17 cellular contexts compared by ENCODE assay signal in the genomic region with DNA sequence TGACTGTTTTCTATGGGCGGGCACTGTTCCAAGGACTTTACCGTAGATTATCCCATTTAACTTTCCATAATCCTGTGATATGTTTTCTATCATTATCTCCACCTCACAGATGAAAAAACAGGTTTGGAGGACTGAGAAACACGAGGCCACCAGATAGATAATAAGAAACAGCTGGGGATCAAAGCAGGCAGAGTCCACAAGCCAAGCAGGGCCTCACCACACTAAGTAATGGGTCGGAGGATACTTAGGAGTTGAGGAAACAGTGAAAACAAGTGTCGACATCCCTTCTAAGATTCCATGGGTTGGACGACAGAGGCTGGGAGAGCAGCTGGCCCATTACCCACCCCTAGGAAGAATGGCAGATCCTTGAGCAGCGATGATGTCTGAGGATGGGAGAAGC.
"Had no signal": no experiment of that assay in that cellular context is flagged by ENCODE, and none has a peak within 500 bp of the region (broad histone marks: within the 10 kb centered on the region; RNA-seq: fewer than 3 reads in every experiment).

No MANE protein-coding gene starts in this region.

- H3K4me3 Mint-ChIP-seq: activated CD8-positive, alpha-beta memory T cell treated with anti-CD3 and anti-CD28 coated beads, Interleukin-2, amount 10 ng/mL, durations not matched to agents 7 days and 5 days; neural progenitor cell; type B pancreatic cell had no signal

- H3K27ac Mint-ChIP-seq: activated CD8-positive, alpha-beta memory T cell treated with anti-CD3 and anti-CD28 coated beads, Interleukin-2, amount 10 ng/mL, durations not matched to agents 7 days and 5 days; neural progenitor cell; progenitor cell of endocrine pancreas; type B pancreatic cell had no signal

- H3K36me3 Mint-ChIP-seq: activated CD8-positive, alpha-beta memory T cell treated with anti-CD3 and anti-CD28 coated beads, Interleukin-2, amount 10 ng/mL, durations not matched to agents 7 days and 5 days; neural progenitor cell had no signal

- H3K9me3 Mint-ChIP-seq: neural progenitor cell had no signal

- H3K4me1 Mint-ChIP-seq: activated CD8-positive, alpha-beta memory T cell treated with anti-CD3 and anti-CD28 coated beads, Interleukin-2, amount 10 ng/mL, durations not matched to agents 7 days and 5 days had no signal

- H3K27me3 Mint-ChIP-seq: activated CD8-positive, alpha-beta memory T cell treated with anti-CD3 and anti-CD28 coated beads, Interleukin-2, amount 10 ng/mL, durations not matched to agents 7 days and 5 days; progenitor cell of endocrine pancreas; type B pancreatic cell had no signal

- ATAC-seq: activated CD8-positive, alpha-beta memory T cell treated with anti-CD3 and anti-CD28 coated beads, Interleukin-2, amount 10 ng/mL, durations not matched to agents 7 days and 5 days had no signal

- DNase-seq: activated CD4-positive, alpha-beta T cell treated with anti-CD3 and anti-CD28 coated beads, Interleukin-2, amount 50 U/mL, for 48 hours; activated CD8-positive, alpha-beta memory T cell treated with anti-CD3 and anti-CD28 coated beads, Interleukin-2, amount 10 ng/mL, durations not matched to agents 7 days and 5 days; activated naive CD4-positive, alpha-beta T cell; anterior cingulate cortex; brain microvascular endothelial cell; erythroblast; foreskin melanocyte; hypothalamus; small intestine; stimulated activated CD4-positive, alpha-beta T cell treated with anti-CD3 and anti-CD28 coated beads, Interleukin-4, amount 100 ng/mL, for 1 hour; stomach; SW 1271; T-helper 2 cell; testis had no signal
